8 cellular contexts compared by ENCODE assay signal in genomic region chr1:84078824-84079167, GRCh38.
DNase-seq lines count a peak whose midpoint lies in the region; ATAC-seq and TF ChIP-seq lines count a peak whose summit lies in the region.

No MANE protein-coding gene starts in this region.

- no peaks in the 10 kb centered on the region for H3K9me3 ChIP-seq in left ventricle myocardium inferior (replicated peaks)
- no peaks in the 10 kb centered on the region for H3K9me3 ChIP-seq in aorta (ENCODE audit: control insufficient read depth, low read length)

- peak overlapping the region; percentile 89 for H3K4me3 ChIP-seq in left ventricle myocardium inferior
- peak overlapping the region; percentile 83 for H3K4me3 ChIP-seq in brain microvascular endothelial cell (ENCODE audit: low read depth, low read length)
- H3K4me3 ChIP-seq in aorta (ENCODE audit: low read length in 2 of 2) = peak overlapping the region; percentile 91 to 98

- peaks cover 40% of the 10 kb centered on the region for H3K4me1 ChIP-seq in left ventricle myocardium inferior
- peaks cover 0 to 2% of the 10 kb centered on the region in 2 donors for H3K4me1 ChIP-seq in aorta (ENCODE audit: control insufficient read depth in 1 of 2, insufficient read depth in 2 of 2, low read length in 2 of 2)

- in situ Hi-C loops in brain microvascular endothelial cell (cut with HindIII; ENCODE audit: low pct_ligation_motif_present, low sequenced_read_pairs) = no loop called here

- H3K9me3 Mint-ChIP-seq in mesothelial cell of epicardium = no peaks in the 10 kb centered on the region

- 18 to 22% methylated on average over 6 of the region's 6 CpGs for WGBS in aorta, 2 donors

- H3K4me1 Mint-ChIP-seq in mesothelial cell of epicardium = peaks cover 26% of the 10 kb centered on the region

- H3K36me3 ChIP-seq in left ventricle myocardium inferior (no peaks in the 10 kb centered on the region), brain microvascular endothelial cell (replicated peaks) (no peaks in the 10 kb centered on the region), aorta (ENCODE audit: control insufficient read depth in 1 of 2, insufficient read depth in 2 of 2, low read length in 1 of 2) (no peaks in the 10 kb centered on the region)

- DNase-seq in left ventricle myocardium inferior = no peak
- DNase-seq in Right ventricle myocardium superior = no peak
- no peak for DNase-seq in brain microvascular endothelial cell
- no peak for DNase-seq in mesothelial cell of epicardium (ENCODE audit: low spot score in 2 of 2, unreplicated experiment in 2 of 2)
- DNase-seq in aorta = no peak
- no peak for DNase-seq in mucosa of gallbladder (ENCODE audit: low spot score)
- no peak for DNase-seq in HuH-7.5 (ENCODE audit: low spot score)
- no peak for DNase-seq in NCI-H510A treated with DMSO at 0.1 percent for 48 hours (lab: John Stamatoyannopoulos, UW)

- H3K27ac Mint-ChIP-seq in mesothelial cell of epicardium = peak overlapping the region; percentile 95

- H3K4me3 Mint-ChIP-seq in mesothelial cell of epicardium = peak overlapping the region; percentile 89

- intact Hi-C loops in left ventricle myocardium inferior (cut with micrococcal nuclease) (no loop called here), Right ventricle myocardium superior (cut with DNase I) (no loop called here), aorta (cut with DNase I) (loop anchor here (5.0 kb wide), 2 partner anchors 76 to 146 kb away; no protein-coding TSS in a partner anchor)

- TF ChIP-seq CTCF in left ventricle myocardium inferior (IDR thresholded peaks at IDR 0.05; ENCODE audit: borderline replicate concordance) (no peak), brain microvascular endothelial cell (IDR thresholded peaks at IDR 0.05; ENCODE audit: low read depth, low read length, missing control alignments) (no peak), mesothelial cell of epicardium (IDR thresholded peaks at IDR 0.05; ENCODE audit: unreplicated experiment) (no peak)

- H3K27me3 ChIP-seq in left ventricle myocardium inferior (ENCODE audit: low read depth) (no peaks in the 10 kb centered on the region), brain microvascular endothelial cell (replicated peaks) (no peaks in the 10 kb centered on the region), aorta (ENCODE audit: control insufficient read depth in 1 of 2, insufficient read depth in 2 of 2, low read length in 1 of 2) (no peaks in the 10 kb centered on the region)

- H3K27ac ChIP-seq in left ventricle myocardium inferior (replicated peaks) = peak overlapping the region; percentile 92
- no peak overlapping the region for H3K27ac ChIP-seq in brain microvascular endothelial cell
- no peak overlapping the region for H3K27ac ChIP-seq in aorta (ENCODE audit: low read depth in 1 of 2, low read length in 2 of 2)

- no peak for ATAC-seq in Right ventricle myocardium superior (ENCODE audit: poor library complexity)
- ATAC-seq in aorta (ENCODE audit: low FRiP score) = no peak

- H3K36me3 Mint-ChIP-seq in mesothelial cell of epicardium = no peaks in the 10 kb centered on the region

- no peaks in the 10 kb centered on the region for H3K27me3 Mint-ChIP-seq in mesothelial cell of epicardium (ENCODE audit: low read depth)

Comparison
In these comparisons a context has a peak if more than half of its experiments do, and no peak if none do; other contexts are left out.
1. intact Hi-C loops: an anchor here in aorta (5.0 kb wide); none called in left ventricle myocardium inferior and Right ventricle myocardium superior.